1 cellular context compared by ENCODE assay signal in genomic region chr2:137981112-137981679, GRCh38.
TF ChIP-seq lines count a peak whose summit lies in the region.

No MANE protein-coding gene starts in this region.

TF ChIP-seq in WTC11, 78 proteins besides CTCF, POLR2A, EP300 and RAD21 (continued from another document):
- TF ChIP-seq AR (CRISPR knock-in tag; IDR thresholded peaks at IDR 0.05) (no peak), ZNF263 (CRISPR knock-in tag; IDR thresholded peaks at IDR 0.05; ENCODE audit: low read depth) (no peak), E2F5 (CRISPR knock-in tag; IDR thresholded peaks at IDR 0.05) (no peak), IRF2 (CRISPR knock-in tag; IDR thresholded peaks at IDR 0.05; ENCODE audit: borderline replicate concordance, low read depth) (no peak), ZNF423 (CRISPR knock-in tag; IDR thresholded peaks at IDR 0.05) (no peak)
TF ChIP-seq in WTC11: peak in this region for 0.
